In the genomic region with DNA sequence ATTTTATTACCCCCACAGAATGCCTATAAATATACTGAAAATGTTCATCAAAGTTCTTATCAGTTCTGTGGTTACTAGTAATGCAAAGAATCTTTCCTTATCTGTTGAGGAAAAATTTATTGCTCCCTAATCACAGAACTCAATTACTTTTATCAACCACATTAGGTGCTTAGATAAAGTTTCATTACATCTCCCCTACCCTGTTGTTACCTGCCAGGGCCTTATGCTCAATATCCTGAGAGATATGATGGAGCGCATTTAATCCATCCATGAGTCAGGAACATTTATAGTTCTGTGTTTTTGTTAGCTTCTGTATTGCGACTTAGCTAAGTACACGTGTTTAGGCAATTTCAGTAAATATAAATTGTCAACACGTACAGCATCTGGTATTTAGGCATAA, we compare ENCODE assay signal across 19 cellular contexts.
"Had no signal": no experiment of that assay in that cellular context is flagged by ENCODE, and none has a peak within 500 bp of the region (broad histone marks: within the 10 kb centered on the region; RNA-seq: fewer than 3 reads in every experiment).

No MANE protein-coding gene starts in this region.

- ATAC-seq: gastrocnemius medialis; heart right ventricle; left lobe of liver; mucosa of descending colon; naive thymus-derived CD8-positive, alpha-beta T cell; stimulated activated effector memory CD8-positive, alpha-beta T cell treated with anti-CD3 and anti-CD28 coated beads, Interleukin-12 subunit alpha, Interleukin-12 subunit beta, amount 100 ng/mL, for 72 hours; stimulated activated naive CD8-positive, alpha-beta T cell treated with anti-CD3 and anti-CD28 coated beads, Interleukin-15, Interleukin-2, amounts not matched to agents 100 U/mL and 50 U/mL, for 24 hours had no signal

- DNase-seq: colonic mucosa; effector CD4-positive, alpha-beta T cell; endodermal cell; erythroblast; gastrocnemius medialis; heart right ventricle; hypothalamus; kidney glomerular epithelial cell; mammary epithelial cell; mucosa of descending colon; naive thymus-derived CD8-positive, alpha-beta T cell; posterior cingulate gyrus; stimulated activated CD4-positive, alpha-beta T cell treated with anti-CD3 and anti-CD28 coated beads, Interleukin-4, amount 100 ng/mL, for 1 hour; stimulated activated CD8-positive, alpha-beta memory T cell treated with anti-CD3 and anti-CD28 coated beads, Interleukin-4, amount 100 ng/mL, for 48 hours; stimulated activated naive CD8-positive, alpha-beta T cell treated with anti-CD3 and anti-CD28 coated beads, Interleukin-15, Interleukin-2, amounts not matched to agents 100 U/mL and 50 U/mL, for 24 hours; thyroid gland; uterus had no signal
